In the genomic region with DNA sequence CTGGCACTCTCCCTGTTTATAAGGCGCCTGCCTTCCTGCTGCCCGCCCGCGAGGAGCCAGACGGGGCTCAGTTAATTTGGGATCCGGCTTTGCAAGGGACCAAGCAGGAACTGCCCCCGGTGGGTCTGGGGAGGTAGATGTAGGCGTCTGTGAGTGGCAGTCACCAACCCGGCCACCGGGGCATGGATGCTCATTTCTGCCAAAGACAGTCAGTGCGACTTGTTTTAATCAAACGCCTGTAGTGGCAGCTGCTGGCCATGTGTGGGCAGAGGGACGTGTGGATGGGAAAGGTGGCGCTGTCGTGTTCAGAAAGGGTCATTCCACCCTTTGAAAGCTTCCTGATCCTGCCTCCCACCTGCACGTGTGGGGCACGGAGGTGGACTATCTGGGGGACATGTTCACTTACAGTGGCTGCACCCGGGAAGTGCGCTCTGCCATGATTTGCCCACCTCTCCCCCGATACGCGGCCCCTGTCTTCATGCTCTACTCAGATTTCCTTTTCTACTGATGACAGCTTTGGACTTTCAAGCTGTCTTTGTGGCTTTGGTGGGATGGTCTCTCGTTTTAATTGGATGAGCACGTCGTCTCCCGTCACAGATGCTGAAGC, we compare ENCODE assay signal across 1 cellular context.
TF ChIP-seq lines count a peak whose summit lies in the region.

No MANE protein-coding gene starts in this region.

TF ChIP-seq in HepG2, 621 proteins besides CTCF, POLR2A, EP300 and RAD21 (continued from another document and continues in another):
- TF ChIP-seq, protein P1, sequence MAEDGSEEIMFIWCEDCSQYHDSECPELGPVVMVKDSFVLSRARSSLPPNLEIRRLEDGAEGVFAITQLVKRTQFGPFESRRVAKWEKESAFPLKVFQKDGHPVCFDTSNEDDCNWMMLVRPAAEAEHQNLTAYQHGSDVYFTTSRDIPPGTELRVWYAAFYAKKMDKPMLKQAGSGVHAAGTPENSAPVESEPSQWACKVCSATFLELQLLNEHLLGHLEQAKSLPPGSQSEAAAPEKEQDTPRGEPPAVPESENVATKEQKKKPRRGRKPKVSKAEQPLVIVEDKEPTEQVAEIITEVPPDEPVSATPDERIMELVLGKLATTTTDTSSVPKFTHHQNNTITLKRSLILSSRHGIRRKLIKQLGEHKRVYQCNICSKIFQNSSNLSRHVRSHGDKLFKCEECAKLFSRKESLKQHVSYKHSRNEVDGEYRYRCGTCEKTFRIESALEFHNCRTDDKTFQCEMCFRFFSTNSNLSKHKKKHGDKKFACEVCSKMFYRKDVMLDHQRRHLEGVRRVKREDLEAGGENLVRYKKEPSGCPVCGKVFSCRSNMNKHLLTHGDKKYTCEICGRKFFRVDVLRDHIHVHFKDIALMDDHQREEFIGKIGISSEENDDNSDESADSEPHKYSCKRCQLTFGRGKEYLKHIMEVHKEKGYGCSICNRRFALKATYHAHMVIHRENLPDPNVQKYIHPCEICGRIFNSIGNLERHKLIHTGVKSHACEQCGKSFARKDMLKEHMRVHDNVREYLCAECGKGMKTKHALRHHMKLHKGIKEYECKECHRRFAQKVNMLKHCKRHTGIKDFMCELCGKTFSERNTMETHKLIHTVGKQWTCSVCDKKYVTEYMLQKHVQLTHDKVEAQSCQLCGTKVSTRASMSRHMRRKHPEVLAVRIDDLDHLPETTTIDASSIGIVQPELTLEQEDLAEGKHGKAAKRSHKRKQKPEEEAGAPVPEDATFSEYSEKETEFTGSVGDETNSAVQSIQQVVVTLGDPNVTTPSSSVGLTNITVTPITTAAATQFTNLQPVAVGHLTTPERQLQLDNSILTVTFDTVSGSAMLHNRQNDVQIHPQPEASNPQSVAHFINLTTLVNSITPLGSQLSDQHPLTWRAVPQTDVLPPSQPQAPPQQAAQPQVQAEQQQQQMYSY (CRISPR knock-in tag; IDR thresholded peaks at IDR 0.05) = no peak
- TF ChIP-seq ZNF121 (CRISPR knock-in tag; IDR thresholded peaks at IDR 0.05) (no peak), HNF4A (CRISPR knock-in tag; IDR thresholded peaks at IDR 0.05) (no peak), ZNF558 (CRISPR knock-in tag; IDR thresholded peaks at IDR 0.05; ENCODE audit: borderline replicate concordance) (no peak), MIER2 (CRISPR knock-in tag; IDR thresholded peaks at IDR 0.05) (no peak), ZNF710 (CRISPR knock-in tag; IDR thresholded peaks at IDR 0.05; ENCODE audit: borderline replicate concordance) (no peak), ZNF570 (CRISPR knock-in tag; IDR thresholded peaks at IDR 0.05; ENCODE audit: borderline replicate concordance) (no peak), RFX1 (IDR thresholded peaks at IDR 0.05) (no peak), ZNF24 (IDR thresholded peaks at IDR 0.05) (no peak), ZNF383 (CRISPR knock-in tag; IDR thresholded peaks at IDR 0.05; ENCODE audit: borderline replicate concordance) (no peak), JUN (CRISPR knock-in tag; IDR thresholded peaks at IDR 0.05) (no peak), THYN1 (CRISPR knock-in tag; IDR thresholded peaks at IDR 0.05; ENCODE audit: borderline replicate concordance, low read depth) (no peak), ZNF44 (CRISPR knock-in tag; IDR thresholded peaks at IDR 0.05) (no peak), RNF2 (conservative IDR thresholded peaks at IDR 0.05; ENCODE audit: low read depth) (no peak), ZNF589 (CRISPR knock-in tag; conservative IDR thresholded peaks at IDR 0.05) (no peak), PCBP2 (optimal IDR thresholded peaks at IDR 0.05; ENCODE audit: low read depth, low read length, poor library complexity, severe bottlenecking) (no peak), ZFP41 (CRISPR knock-in tag; IDR thresholded peaks at IDR 0.05; ENCODE audit: borderline replicate concordance) (no peak), ZBTB7B (CRISPR knock-in tag; IDR thresholded peaks at IDR 0.05) (0 out of 2 replicates have a peak, but pooled peaks have one; percentile 15), ZNF567 (CRISPR knock-in tag; IDR thresholded peaks at IDR 0.05; ENCODE audit: borderline replicate concordance) (no peak), NR2F2 (IDR thresholded peaks at IDR 0.05; ENCODE audit: borderline replicate concordance, low read depth) (peak; percentile 10; the same call in 1 of the 2 replicates), CBX2 (IDR thresholded peaks at IDR 0.05; ENCODE audit: low read depth, low read length) (no peak), CBX2 (CRISPR knock-in tag; IDR thresholded peaks at IDR 0.05; ENCODE audit: low read depth) (no peak), ZNF296 (CRISPR knock-in tag; conservative IDR thresholded peaks at IDR 0.05) (0 out of 2 replicates have a peak, but pooled peaks have one; percentile 56), HIVEP1 (CRISPR knock-in tag; IDR thresholded peaks at IDR 0.05) (no peak), ZNF766 (CRISPR knock-in tag; IDR thresholded peaks at IDR 0.05; ENCODE audit: borderline replicate concordance) (no peak), HMG20B (CRISPR knock-in tag; conservative IDR thresholded peaks at IDR 0.05) (no peak), ZNF138 (CRISPR knock-in tag; IDR thresholded peaks at IDR 0.05; ENCODE audit: low read depth) (no peak), MAFF (IDR thresholded peaks at IDR 0.05; ENCODE audit: low read depth, low read length) (no peak), IRX3 (CRISPR knock-in tag; IDR thresholded peaks at IDR 0.05; ENCODE audit: borderline replicate concordance, low read depth) (no peak), ZNF549 (CRISPR knock-in tag; IDR thresholded peaks at IDR 0.05) (no peak), ZNF333 (CRISPR knock-in tag; IDR thresholded peaks at IDR 0.05; ENCODE audit: borderline replicate concordance) (no peak), DPF2 (CRISPR knock-in tag; IDR thresholded peaks at IDR 0.05; ENCODE audit: borderline replicate concordance, low read depth) (0 out of 2 replicates have a peak, but pooled peaks have one; percentile 33), TEAD2 (CRISPR knock-in tag; IDR thresholded peaks at IDR 0.05) (no peak), GZF1 (CRISPR knock-in tag; IDR thresholded peaks at IDR 0.05) (no peak), RFXAP (CRISPR knock-in tag; IDR thresholded peaks at IDR 0.05; ENCODE audit: borderline replicate concordance) (no peak), ZNF780A (CRISPR knock-in tag; IDR thresholded peaks at IDR 0.05) (no peak), ZNF660 (CRISPR knock-in tag; IDR thresholded peaks at IDR 0.05; ENCODE audit: borderline replicate concordance, low read depth) (no peak), ZNF713 (CRISPR knock-in tag; IDR thresholded peaks at IDR 0.05) (no peak), UBTF (CRISPR knock-in tag; IDR thresholded peaks at IDR 0.05) (no peak; the same call in 1 of the 2 replicates), MIER3 (CRISPR knock-in tag; IDR thresholded peaks at IDR 0.05; ENCODE audit: borderline replicate concordance) (peak; percentile 35; the same call in 1 of the 2 replicates), ZNF207 (IDR thresholded peaks at IDR 0.05; ENCODE audit: borderline replicate concordance) (no peak), ZNF326 (CRISPR knock-in tag; IDR thresholded peaks at IDR 0.05; ENCODE audit: borderline replicate concordance) (no peak)
- TF ChIP-seq, protein P2, sequence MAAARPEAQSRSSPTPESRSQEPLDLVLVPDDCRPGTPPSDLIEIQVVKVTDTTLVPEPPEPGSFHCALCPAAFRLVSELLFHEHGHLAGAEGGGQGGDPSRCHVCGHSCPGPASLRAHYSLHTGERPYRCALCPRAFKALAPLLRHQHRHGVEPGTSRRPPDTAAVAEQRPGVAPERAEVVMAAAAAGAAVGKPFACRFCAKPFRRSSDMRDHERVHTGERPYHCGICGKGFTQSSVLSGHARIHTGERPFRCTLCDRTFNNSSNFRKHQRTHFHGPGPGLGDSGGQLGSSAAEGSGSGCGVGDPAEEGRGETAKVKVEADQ (CRISPR knock-in tag; IDR thresholded peaks at IDR 0.05; ENCODE audit: borderline replicate concordance) = no peak
- TF ChIP-seq, protein P3, sequence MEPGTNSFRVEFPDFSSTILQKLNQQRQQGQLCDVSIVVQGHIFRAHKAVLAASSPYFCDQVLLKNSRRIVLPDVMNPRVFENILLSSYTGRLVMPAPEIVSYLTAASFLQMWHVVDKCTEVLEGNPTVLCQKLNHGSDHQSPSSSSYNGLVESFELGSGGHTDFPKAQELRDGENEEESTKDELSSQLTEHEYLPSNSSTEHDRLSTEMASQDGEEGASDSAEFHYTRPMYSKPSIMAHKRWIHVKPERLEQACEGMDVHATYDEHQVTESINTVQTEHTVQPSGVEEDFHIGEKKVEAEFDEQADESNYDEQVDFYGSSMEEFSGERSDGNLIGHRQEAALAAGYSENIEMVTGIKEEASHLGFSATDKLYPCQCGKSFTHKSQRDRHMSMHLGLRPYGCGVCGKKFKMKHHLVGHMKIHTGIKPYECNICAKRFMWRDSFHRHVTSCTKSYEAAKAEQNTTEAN (CRISPR knock-in tag; conservative IDR thresholded peaks at IDR 0.05) = no peak
- TF ChIP-seq, protein P4, sequence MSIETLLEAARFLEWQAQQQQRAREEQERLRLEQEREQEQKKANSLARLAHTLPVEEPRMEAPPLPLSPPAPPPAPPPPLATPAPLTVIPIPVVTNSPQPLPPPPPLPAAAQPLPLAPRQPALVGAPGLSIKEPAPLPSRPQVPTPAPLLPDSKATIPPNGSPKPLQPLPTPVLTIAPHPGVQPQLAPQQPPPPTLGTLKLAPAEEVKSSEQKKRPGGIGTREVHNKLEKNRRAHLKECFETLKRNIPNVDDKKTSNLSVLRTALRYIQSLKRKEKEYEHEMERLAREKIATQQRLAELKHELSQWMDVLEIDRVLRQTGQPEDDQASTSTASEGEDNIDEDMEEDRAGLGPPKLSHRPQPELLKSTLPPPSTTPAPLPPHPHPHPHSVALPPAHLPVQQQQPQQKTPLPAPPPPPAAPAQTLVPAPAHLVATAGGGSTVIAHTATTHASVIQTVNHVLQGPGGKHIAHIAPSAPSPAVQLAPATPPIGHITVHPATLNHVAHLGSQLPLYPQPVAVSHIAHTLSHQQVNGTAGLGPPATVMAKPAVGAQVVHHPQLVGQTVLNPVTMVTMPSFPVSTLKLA (IDR thresholded peaks at IDR 0.05) = 0 out of 2 replicates have a peak, but pooled peaks have one; percentile 6
- TF ChIP-seq, protein P5, sequence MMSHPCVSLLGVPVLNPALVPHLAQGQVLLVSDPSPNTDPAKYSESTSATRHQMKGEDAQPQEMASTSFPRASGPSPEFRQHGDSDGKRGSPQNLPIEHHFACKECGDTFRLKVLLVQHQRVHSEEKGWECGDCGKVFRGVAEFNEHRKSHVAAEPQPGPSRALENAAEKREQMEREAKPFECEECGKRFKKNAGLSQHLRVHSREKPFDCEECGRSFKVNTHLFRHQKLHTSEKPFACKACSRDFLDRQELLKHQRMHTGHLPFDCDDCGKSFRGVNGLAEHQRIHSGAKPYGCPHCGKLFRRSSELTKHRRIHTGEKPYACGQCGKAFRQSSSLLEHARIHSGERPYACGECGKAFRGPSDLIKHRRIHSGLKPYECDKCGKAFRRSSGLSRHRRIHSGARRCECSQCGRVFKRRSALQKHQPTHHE (CRISPR knock-in tag; IDR thresholded peaks at IDR 0.05; ENCODE audit: borderline replicate concordance) = no peak
- TF ChIP-seq, protein P6, sequence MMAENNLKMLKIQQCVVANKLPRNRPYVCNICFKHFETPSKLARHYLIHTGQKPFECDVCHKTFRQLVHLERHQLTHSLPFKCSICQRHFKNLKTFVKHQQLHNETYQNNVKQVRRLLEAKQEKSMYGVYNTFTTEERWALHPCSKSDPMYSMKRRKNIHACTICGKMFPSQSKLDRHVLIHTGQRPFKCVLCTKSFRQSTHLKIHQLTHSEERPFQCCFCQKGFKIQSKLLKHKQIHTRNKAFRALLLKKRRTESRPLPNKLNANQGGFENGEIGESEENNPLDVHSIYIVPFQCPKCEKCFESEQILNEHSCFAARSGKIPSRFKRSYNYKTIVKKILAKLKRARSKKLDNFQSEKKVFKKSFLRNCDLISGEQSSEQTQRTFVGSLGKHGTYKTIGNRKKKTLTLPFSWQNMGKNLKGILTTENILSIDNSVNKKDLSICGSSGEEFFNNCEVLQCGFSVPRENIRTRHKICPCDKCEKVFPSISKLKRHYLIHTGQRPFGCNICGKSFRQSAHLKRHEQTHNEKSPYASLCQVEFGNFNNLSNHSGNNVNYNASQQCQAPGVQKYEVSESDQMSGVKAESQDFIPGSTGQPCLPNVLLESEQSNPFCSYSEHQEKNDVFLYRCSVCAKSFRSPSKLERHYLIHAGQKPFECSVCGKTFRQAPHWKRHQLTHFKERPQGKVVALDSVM (CRISPR knock-in tag; IDR thresholded peaks at IDR 0.05) = peak; percentile 47; the same call in 1 of the 2 replicates
- TF ChIP-seq, protein P7, sequence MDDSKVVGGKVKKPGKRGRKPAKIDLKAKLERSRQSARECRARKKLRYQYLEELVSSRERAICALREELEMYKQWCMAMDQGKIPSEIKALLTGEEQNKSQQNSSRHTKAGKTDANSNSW (CRISPR knock-in tag; IDR thresholded peaks at IDR 0.05; ENCODE audit: borderline replicate concordance) = no peak
